In genomic region chr3:71393745-71394144, GRCh38 we compare ENCODE assay signal across 15 cellular contexts.
"Had no signal": no experiment of that assay in that cellular context is flagged by ENCODE, and none has a peak within 500 bp of the region (broad histone marks: within the 10 kb centered on the region; RNA-seq: fewer than 3 reads in every experiment).

No MANE protein-coding gene starts in this region.

- DNase-seq: activated CD4-positive, alpha-beta T cell treated with anti-CD3 and anti-CD28 coated beads for 4 hours; activated CD8-positive, alpha-beta memory T cell treated with anti-CD3 and anti-CD28 coated beads for 24 hours; activated effector memory CD4-positive, alpha-beta T cell treated with Interleukin-2 at 50 U/mL for 16 hours; activated T-cell treated with anti-CD3 and anti-CD28 coated beads for 4 hours; colonic mucosa; effector CD8-positive, alpha-beta T cell; foreskin melanocyte; heart left ventricle; left colon; mucosa of descending colon; stimulated activated CD4-positive, alpha-beta T cell treated with anti-CD3 and anti-CD28 coated beads, Interleukin-12 subunit alpha, Interleukin-12 subunit beta, amount 100 ng/mL, for 4 hours; stomach; SW 1271; T-helper 9 cell had no signal

- ATAC-seq: heart left ventricle, left colon, mucosa of descending colon had no signal

- FAIRE-seq: astrocyte had no signal
